In the genomic region with DNA sequence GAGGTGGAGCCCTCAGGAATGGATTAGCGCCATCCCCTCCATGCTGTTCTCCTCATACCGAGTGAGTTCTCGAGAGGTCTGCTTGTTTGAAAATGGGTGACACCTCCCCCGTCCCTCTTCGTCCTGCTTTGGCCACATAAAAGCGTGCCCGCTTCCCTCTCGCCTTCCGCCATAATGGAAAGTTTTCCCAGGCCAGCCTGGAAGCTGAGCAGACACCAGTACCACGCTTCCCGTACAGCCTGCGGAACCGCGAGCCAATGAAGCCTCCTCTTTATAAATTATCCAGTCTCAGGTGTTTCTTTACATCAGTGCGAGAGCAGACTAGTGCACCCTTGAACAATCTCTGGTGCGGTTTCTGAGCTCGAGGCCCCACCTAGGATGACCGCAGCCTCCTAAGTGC, we compare ENCODE assay signal across 1 cellular context.
TF ChIP-seq lines count a peak whose summit lies in the region.

No MANE protein-coding gene starts in this region.

TF ChIP-seq in WTC11, 78 proteins besides CTCF, POLR2A, EP300 and RAD21 (continued from another document):
- TF ChIP-seq, protein P1, sequence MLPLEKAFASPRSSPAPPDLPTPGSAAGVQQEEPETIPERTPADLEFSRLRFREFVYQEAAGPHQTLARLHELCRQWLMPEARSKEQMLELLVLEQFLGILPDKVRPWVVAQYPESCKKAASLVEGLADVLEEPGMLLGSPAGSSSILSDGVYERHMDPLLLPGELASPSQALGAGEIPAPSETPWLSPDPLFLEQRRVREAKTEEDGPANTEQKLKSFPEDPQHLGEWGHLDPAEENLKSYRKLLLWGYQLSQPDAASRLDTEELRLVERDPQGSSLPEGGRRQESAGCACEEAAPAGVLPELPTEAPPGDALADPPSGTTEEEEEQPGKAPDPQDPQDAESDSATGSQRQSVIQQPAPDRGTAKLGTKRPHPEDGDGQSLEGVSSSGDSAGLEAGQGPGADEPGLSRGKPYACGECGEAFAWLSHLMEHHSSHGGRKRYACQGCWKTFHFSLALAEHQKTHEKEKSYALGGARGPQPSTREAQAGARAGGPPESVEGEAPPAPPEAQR (CRISPR knock-in tag; IDR thresholded peaks at IDR 0.05): no peak
- TF ChIP-seq ZNF416 (CRISPR knock-in tag; IDR thresholded peaks at IDR 0.05): no peak
- no peak for TF ChIP-seq OVOL2 (CRISPR knock-in tag; IDR thresholded peaks at IDR 0.05; ENCODE audit: borderline replicate concordance)
- TF ChIP-seq, protein P2, sequence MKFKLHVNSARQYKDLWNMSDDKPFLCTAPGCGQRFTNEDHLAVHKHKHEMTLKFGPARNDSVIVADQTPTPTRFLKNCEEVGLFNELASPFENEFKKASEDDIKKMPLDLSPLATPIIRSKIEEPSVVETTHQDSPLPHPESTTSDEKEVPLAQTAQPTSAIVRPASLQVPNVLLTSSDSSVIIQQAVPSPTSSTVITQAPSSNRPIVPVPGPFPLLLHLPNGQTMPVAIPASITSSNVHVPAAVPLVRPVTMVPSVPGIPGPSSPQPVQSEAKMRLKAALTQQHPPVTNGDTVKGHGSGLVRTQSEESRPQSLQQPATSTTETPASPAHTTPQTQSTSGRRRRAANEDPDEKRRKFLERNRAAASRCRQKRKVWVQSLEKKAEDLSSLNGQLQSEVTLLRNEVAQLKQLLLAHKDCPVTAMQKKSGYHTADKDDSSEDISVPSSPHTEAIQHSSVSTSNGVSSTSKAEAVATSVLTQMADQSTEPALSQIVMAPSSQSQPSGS (CRISPR knock-in tag; IDR thresholded peaks at IDR 0.05; ENCODE audit: borderline replicate concordance, low read depth): no peak
- no peak for TF ChIP-seq MAX (CRISPR knock-in tag; IDR thresholded peaks at IDR 0.05)
- TF ChIP-seq FOXP4 (CRISPR knock-in tag; IDR thresholded peaks at IDR 0.05): no peak
- no peak for TF ChIP-seq JUN (CRISPR knock-in tag; IDR thresholded peaks at IDR 0.05)
- TF ChIP-seq GABPB1 (CRISPR knock-in tag; IDR thresholded peaks at IDR 0.05): no peak
- no peak for TF ChIP-seq NFE2L1 (CRISPR knock-in tag; IDR thresholded peaks at IDR 0.05)
- TF ChIP-seq RELA (CRISPR knock-in tag; IDR thresholded peaks at IDR 0.05; ENCODE audit: borderline replicate concordance): no peak
